Comparison of ENCODE assay signal across 1 cellular context in the genomic region with DNA sequence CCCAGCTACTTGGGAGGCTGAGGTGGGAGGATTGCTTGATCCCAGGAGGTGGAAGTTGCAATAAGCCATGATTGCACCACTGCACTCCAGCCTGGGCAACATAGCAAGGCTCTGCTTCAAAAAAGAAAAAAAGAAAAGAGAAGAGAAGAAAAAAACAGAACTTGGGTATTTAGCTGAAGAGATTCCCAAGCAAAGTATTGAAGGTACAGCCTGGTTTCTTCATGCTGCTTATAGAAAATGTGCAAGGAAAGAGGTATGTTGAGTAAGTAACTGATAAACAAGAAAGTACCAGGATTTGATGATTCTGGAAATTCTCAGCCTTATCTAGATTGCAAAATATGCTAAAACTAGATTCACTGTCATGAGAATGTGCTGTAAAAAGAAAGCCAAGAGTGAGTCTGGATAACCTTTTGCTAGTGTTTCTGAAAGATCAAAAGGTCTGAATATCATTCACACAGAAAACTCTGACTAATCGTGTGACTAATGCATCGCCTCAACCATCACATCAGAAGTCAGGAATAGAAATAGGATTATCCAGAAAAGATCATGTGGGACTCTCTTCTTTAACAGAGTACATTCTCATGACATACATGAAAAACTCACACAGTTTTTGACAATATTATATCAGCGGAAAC.
TF ChIP-seq lines count a peak whose summit lies in the region.

No MANE protein-coding gene starts in this region.

TF ChIP-seq in endothelial cell of umbilical vein, 7 proteins besides CTCF, POLR2A, EP300 and RAD21:
- TF ChIP-seq GATA2 (IDR thresholded peaks at IDR 0.05; ENCODE audit: insufficient read depth, insufficient read length, low read depth, low read length) (no peak), JUN (IDR thresholded peaks at IDR 0.05; ENCODE audit: borderline replicate concordance, insufficient read depth, insufficient read length, low read depth) (no peak), MYC (IDR thresholded peaks at IDR 0.05; ENCODE audit: low read depth, low read length) (no peak), FOS (IDR thresholded peaks at IDR 0.05; ENCODE audit: borderline replicate concordance, insufficient read depth, low read length) (no peak), POLR2AphosphoS5 (IDR thresholded peaks at IDR 0.05; ENCODE audit: insufficient read depth, low read depth, low read length) (no peak), EZH2 (IDR thresholded peaks at IDR 0.05; ENCODE audit: borderline replicate concordance, low read depth, low read length, severe bottlenecking) (no peak)
- TF ChIP-seq, protein P1, sequence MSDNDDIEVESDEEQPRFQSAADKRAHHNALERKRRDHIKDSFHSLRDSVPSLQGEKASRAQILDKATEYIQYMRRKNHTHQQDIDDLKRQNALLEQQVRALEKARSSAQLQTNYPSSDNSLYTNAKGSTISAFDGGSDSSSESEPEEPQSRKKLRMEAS (IDR thresholded peaks at IDR 0.05; ENCODE audit: insufficient read depth, insufficient read length) = no peak
